ENCODE assay signal across 8 cellular contexts in genomic region chr10:84329986-84330651, GRCh38. TPM values are rescaled to one million over a fixed set of nuclear protein-coding genes. Genes with fewer than 3 reads are reported as not detected.
A peak's percentile ranks its signal among the peaks of the same experiment; 100 is the strongest.
DNase-seq lines count a peak whose midpoint lies in the region; ATAC-seq and TF ChIP-seq lines count a peak whose summit lies in the region.

No MANE protein-coding gene starts in this region.

- peaks cover 22% of the 10 kb centered on the region for H3K4me1 ChIP-seq in ACC112 (ENCODE audit: control insufficient read depth, insufficient read depth, low read length, unreplicated experiment)

- peak; percentile 81 for ATAC-seq in GM18909 (IDR thresholded peaks at IDR 0.05; ENCODE audit: poor library complexity, unreplicated experiment)
- peak; percentile 77 for ATAC-seq in HG03097 (IDR thresholded peaks at IDR 0.05; ENCODE audit: low FRiP score, unreplicated experiment)
- peak; percentile 31 to 34 for ATAC-seq in naive thymus-derived CD8-positive, alpha-beta T cell

- peak in 5 of 10 donors; percentile 31 to 78 (median 68) for DNase-seq in naive thymus-derived CD8-positive, alpha-beta T cell
- DNase-seq in GM10266 (ENCODE audit: extremely low spot score) = no peak
- no peak for DNase-seq in NCI-H748 (lab: John Stamatoyannopoulos, UW; ENCODE audit: unreplicated experiment)
- no peak for DNase-seq in H7

- no peaks in the 10 kb centered on the region for H3K9me3 Mint-ChIP-seq in activated naive CD4-positive, alpha-beta T cell treated with anti-CD3 and anti-CD28 coated beads, Interleukin-2, amount 50 U/mL, for 24 hours
- H3K9me3 Mint-ChIP-seq in naive thymus-derived CD8-positive, alpha-beta T cell = no peaks in the 10 kb centered on the region

- H3K36me3 ChIP-seq in ACC112 (ENCODE audit: insufficient read depth, low read length) (no peaks in the 10 kb centered on the region), H7 (replicated peaks; ENCODE audit: control insufficient read depth, insufficient read depth, low read length) (no peaks in the 10 kb centered on the region)

- H3K27ac ChIP-seq in ACC112 (ENCODE audit: low read depth, low read length) = peak overlapping the region; percentile 81; the same call in 1 of the 2 replicates

- POLR2A ChIA-PET in naive thymus-derived CD8-positive, alpha-beta T cell (lab: Charles Lee) = interaction anchor here (0.7 kb wide), 1 partner anchor 22 kb away, joined by 3 read pairs; no protein-coding TSS in a partner anchor

- no peaks in the 10 kb centered on the region for H3K36me3 Mint-ChIP-seq in activated naive CD4-positive, alpha-beta T cell treated with anti-CD3 and anti-CD28 coated beads, Interleukin-2, amount 50 U/mL, for 24 hours
- H3K36me3 Mint-ChIP-seq in naive thymus-derived CD8-positive, alpha-beta T cell = peaks cover 0 to 2% (median 0%) of the 10 kb centered on the region in 3 donors

- H3K4me1 Mint-ChIP-seq in activated naive CD4-positive, alpha-beta T cell treated with anti-CD3 and anti-CD28 coated beads, Interleukin-2, amount 50 U/mL, for 24 hours = peaks cover 49% of the 10 kb centered on the region
- H3K4me1 Mint-ChIP-seq in naive thymus-derived CD8-positive, alpha-beta T cell = peaks cover 30 to 54% (median 44%) of the 10 kb centered on the region in 4 donors

- no peak for TF ChIP-seq CTCF in GM10266 (IDR thresholded peaks at IDR 0.05; ENCODE audit: control insufficient read depth, insufficient read depth, low read depth, missing control alignments)

- H3K27me3 ChIP-seq in ACC112 (ENCODE audit: insufficient read depth, low read length) (no peaks in the 10 kb centered on the region), H7 (ENCODE audit: control insufficient read depth, insufficient read depth, low read length) (no peaks in the 10 kb centered on the region)

- H3K27me3 Mint-ChIP-seq in activated naive CD4-positive, alpha-beta T cell treated with anti-CD3 and anti-CD28 coated beads, Interleukin-2, amount 50 U/mL, for 24 hours = no peaks in the 10 kb centered on the region
- no peaks in the 10 kb centered on the region for H3K27me3 Mint-ChIP-seq in naive thymus-derived CD8-positive, alpha-beta T cell

- H3K4me3 Mint-ChIP-seq in activated naive CD4-positive, alpha-beta T cell treated with anti-CD3 and anti-CD28 coated beads, Interleukin-2, amount 50 U/mL, for 24 hours = peak overlapping the region; percentile 95
- H3K4me3 Mint-ChIP-seq in naive thymus-derived CD8-positive, alpha-beta T cell = peak overlapping the region; percentile 92 to 97 (median 94)

- H3K4me3 ChIP-seq in ACC112 (ENCODE audit: low read depth, low read length) (peak overlapping the region; percentile 95), H7 (ENCODE audit: insufficient read depth, low read depth, low read length) (no peak overlapping the region)

- peak overlapping the region; percentile 99 for H3K27ac Mint-ChIP-seq in activated naive CD4-positive, alpha-beta T cell treated with anti-CD3 and anti-CD28 coated beads, Interleukin-2, amount 50 U/mL, for 24 hours
- H3K27ac Mint-ChIP-seq in naive thymus-derived CD8-positive, alpha-beta T cell = peak overlapping the region; percentile 96 to 99 (median 98)

- H3K79me2 ChIP-seq in ACC112 (ENCODE audit: control insufficient read depth, insufficient read depth, low read length, unreplicated experiment) = peaks cover 55% of the 10 kb centered on the region

- H2AFZ ChIP-seq in ACC112 (ENCODE audit: low read length, unreplicated experiment) = no peak overlapping the region

RNA-seq across cellular contexts. Expression of gene CCSER2, which starts 1.7 kb away (rescaled TPM):
- 10 to 100 TPM; 95.1 to 95.5 TPM for total RNA-seq in naive thymus-derived CD8-positive, alpha-beta T cell
- polyA plus RNA-seq in naive thymus-derived CD8-positive, alpha-beta T cell = 100 to 1,000 TPM in 1 of 3 donors, 10 to 100 TPM in 2; 70.4 to 109 (median 72.9) TPM
- 14.1 and 17.7 TPM in 2 replicates for total RNA-seq in H7 (2014; rRNA removed; shearing (Covaris generic))
